In the genomic region with DNA sequence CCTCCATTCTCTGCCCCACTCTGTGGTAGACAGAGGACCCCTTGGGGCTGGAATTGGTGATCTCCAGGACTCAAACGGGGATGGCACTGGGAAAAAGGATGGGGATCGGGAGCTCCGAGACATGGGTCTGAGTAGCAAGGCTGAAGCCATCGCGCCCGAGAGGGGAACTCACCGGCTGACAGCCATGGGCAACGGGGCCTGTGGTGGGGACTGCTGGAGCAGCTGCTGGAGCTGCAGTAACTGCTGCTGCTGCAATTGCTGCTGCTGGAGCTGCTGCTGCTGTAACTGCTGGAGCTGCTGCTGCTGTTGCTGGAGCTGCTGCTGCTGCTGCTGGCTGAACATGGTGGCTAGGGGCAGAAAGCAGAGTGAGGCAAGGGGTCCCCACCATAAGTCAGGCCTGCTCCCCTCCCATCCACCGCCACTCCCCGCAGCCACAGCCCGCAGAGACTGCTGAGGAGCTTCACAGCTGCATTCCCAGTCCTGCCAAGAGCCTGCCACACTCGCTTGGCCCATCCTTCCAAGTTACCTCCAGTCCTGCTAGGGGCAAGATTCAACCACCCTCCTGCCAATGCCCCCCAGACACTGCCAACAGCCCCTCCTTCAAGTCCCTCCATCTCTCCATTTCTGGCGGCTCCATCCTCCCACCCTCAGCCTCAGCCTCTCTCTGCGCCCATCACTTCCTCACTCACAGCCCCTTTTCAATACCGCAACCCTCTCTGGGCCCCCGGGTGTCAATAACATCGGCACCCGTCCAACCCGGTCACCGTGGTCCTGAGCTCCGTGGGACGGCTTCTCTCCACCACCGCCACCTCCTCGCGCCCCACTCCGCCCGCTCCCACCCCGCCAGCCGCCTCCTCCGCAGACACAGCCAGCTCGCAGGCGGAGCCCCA, we compare ENCODE assay signal across 6 cellular contexts. TPM values are rescaled to one million over a fixed set of nuclear protein-coding genes. Genes with fewer than 3 reads are reported as not detected.
DNase-seq lines count a peak whose midpoint lies in the region; ATAC-seq and TF ChIP-seq lines count a peak whose summit lies in the region.

No MANE protein-coding gene starts in this region.

- peak overlapping the region; percentile 77 for H3K4me3 ChIP-seq in NB4 (ENCODE audit: low read depth, low read length)
- H3K4me3 ChIP-seq in fibroblast of pulmonary artery (replicated peaks; ENCODE audit: low read depth, low read length), result peak overlapping the region; percentile 82

- no peak for TF ChIP-seq POLR2A in NB4 (IDR thresholded peaks at IDR 0.05; ENCODE audit: extremely low read depth, insufficient read length)

- intact Hi-C loops in posterior vena cava (cut with DNase I), result no loop called here

- ATAC-seq in GM19438 (IDR thresholded peaks at IDR 0.05; ENCODE audit: low read depth, unreplicated experiment), result peak; percentile 28
- no peak for ATAC-seq in HG03039 (IDR thresholded peaks at IDR 0.05; ENCODE audit: unreplicated experiment)

- DNase-seq in NB4 (ENCODE audit: low read depth) (peak; percentile 39), fibroblast of pulmonary artery (ENCODE audit: low read depth) (no peak), posterior vena cava (ENCODE audit: low spot score) (no peak)
- DNase-seq in stimulated activated naive CD4-positive, alpha-beta T cell treated with Interleukin-2 at 50 U/mL for 16 hours (lab: John Stamatoyannopoulos, UW), result peak; percentile 67

- no peak for TF ChIP-seq CTCF in NB4 (IDR thresholded peaks at IDR 0.05; ENCODE audit: low read depth, low read length)
- no peak for TF ChIP-seq CTCF in fibroblast of pulmonary artery (IDR thresholded peaks at IDR 0.05; ENCODE audit: low read length, missing control alignments)

RNA-seq across cellular contexts. Expression of a gene that starts 0.6 kb away (rescaled TPM):
- total RNA-seq in posterior vena cava, result 10 to 100 TPM; 88.3 to 99.4 TPM

RNA-seq across cellular contexts. Expression of a gene that starts 12.4 kb away (rescaled TPM):
- 10 to 100 TPM; 19.0 to 46.5 TPM for total RNA-seq in posterior vena cava

RNA-seq across cellular contexts. Expression of a gene that starts 30.7 kb away (rescaled TPM):
- 10 to 100 TPM; 41.9 to 49.1 TPM for total RNA-seq in posterior vena cava

RNA-seq across cellular contexts. Expression of a gene that starts 41.5 kb away (rescaled TPM):
- under 1 TPM; 0.67 to 0.69 TPM for total RNA-seq in posterior vena cava

Comparison
In these comparisons a context has a peak if more than half of its experiments do, and no peak if none do; other contexts are left out.
1. DNase-seq: peak in NB4 (single experiment) and stimulated activated naive CD4-positive, alpha-beta T cell treated with Interleukin-2 at 50 U/mL for 16 hours (single experiment); none in fibroblast of pulmonary artery (single experiment) and posterior vena cava (single experiment).